Comparison of ENCODE assay signal across 2 cellular contexts in the genomic region with DNA sequence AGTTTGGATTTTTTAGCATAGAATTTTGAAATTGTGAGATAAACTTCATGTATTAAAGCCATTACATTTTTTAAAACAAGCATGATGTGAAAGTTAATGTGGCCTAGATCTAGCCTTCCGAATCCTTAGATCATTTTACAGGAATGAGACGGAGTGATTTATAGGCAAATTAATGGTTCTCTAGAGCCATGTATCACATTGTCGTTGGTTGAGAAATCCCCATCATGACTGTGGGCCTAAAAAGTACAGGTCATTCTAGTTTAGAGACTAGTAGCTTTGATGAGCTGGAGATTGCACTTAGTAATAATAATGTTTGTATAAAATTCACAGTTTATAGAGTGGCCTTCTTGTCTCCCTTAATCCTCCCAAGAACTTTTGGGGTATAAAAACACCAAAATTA.
A peak's percentile ranks its signal among the peaks of the same experiment; 100 is the strongest.
TF ChIP-seq lines count a peak whose summit lies in the region.

No MANE protein-coding gene starts in this region.

TF ChIP-seq in SK-N-SH treated with all-trans-retinoic acid at 6 μM for 48 hours, 23 proteins besides CTCF, POLR2A, EP300 and RAD21 (continued from another document):
- TF ChIP-seq CSRNP3 (CRISPR knock-in tag; IDR thresholded peaks at IDR 0.05) = 0 out of 2 replicates have a peak, but pooled peaks have one; percentile 10
- no peak for TF ChIP-seq GLIS3 (CRISPR knock-in tag; IDR thresholded peaks at IDR 0.05)

TF ChIP-seq in SK-N-SH, 30 proteins besides CTCF, POLR2A, EP300 and RAD21 (continued from another document):
- TF ChIP-seq ZBTB33 (IDR thresholded peaks at IDR 0.05; ENCODE audit: borderline replicate concordance, low read depth) (no peak), FOSL2 (IDR thresholded peaks at IDR 0.05; ENCODE audit: borderline replicate concordance, low read depth) (no peak), MEF2A (IDR thresholded peaks at IDR 0.05; ENCODE audit: borderline replicate concordance, low read depth) (no peak), RCOR1 (IDR thresholded peaks at IDR 0.05; ENCODE audit: low read length) (no peak), JUND (IDR thresholded peaks at IDR 0.05) (no peak)
